ENCODE assay signal across 14 cellular contexts in genomic region chr21:39000496-39000895, GRCh38.
DNase-seq lines count a peak whose midpoint lies in the region; ATAC-seq and TF ChIP-seq lines count a peak whose summit lies in the region.
"Had no signal": no experiment of that assay in that cellular context is flagged by ENCODE, and none has a peak within 500 bp of the region (broad histone marks: within the 10 kb centered on the region; RNA-seq: fewer than 3 reads in every experiment).

No MANE protein-coding gene starts in this region.

- no peak overlapping the region for H3K4me3 ChIP-seq in left ventricle myocardium inferior
- H3K4me3 ChIP-seq in ovary, result no peak overlapping the region
- H3K4me3 ChIP-seq: PC-9 had no signal

- DNase-seq in activated naive CD4-positive, alpha-beta T cell treated with anti-CD3 and anti-CD28 coated beads for 36 hours, result peak; percentile 58
- no peak for DNase-seq in activated naive CD4-positive, alpha-beta T cell treated with anti-CD3 and anti-CD28 coated beads, Interleukin-2, amount 50 U/mL, for 16 hours
- peak; percentile 25 for DNase-seq in activated CD4-positive, alpha-beta memory T cell treated with anti-CD3 and anti-CD28 coated beads, Interleukin-2, amount 10 ng/mL, durations not matched to agents 7 days and 5 days
- DNase-seq in left ventricle myocardium inferior, result no peak
- DNase-seq in mucosa of gallbladder (ENCODE audit: low spot score), result no peak
- DNase-seq in ovary, result no peak
- DNase-seq: anterior cingulate cortex, NCI-H1930 had no signal

- H3K27me3 ChIP-seq in left ventricle myocardium inferior (ENCODE audit: low read depth), result no peaks in the 10 kb centered on the region
- H3K27me3 ChIP-seq in ovary, result no peaks in the 10 kb centered on the region

- H3K4me1 Mint-ChIP-seq in activated naive CD4-positive, alpha-beta T cell treated with anti-CD3 and anti-CD28 coated beads for 36 hours (ENCODE audit: low read depth), result peaks cover 15% of the 10 kb centered on the region
- peaks cover 24% of the 10 kb centered on the region for H3K4me1 Mint-ChIP-seq in activated CD4-positive, alpha-beta memory T cell treated with anti-CD3 and anti-CD28 coated beads, Interleukin-2, amount 10 ng/mL, durations not matched to agents 7 days and 5 days
- H3K4me1 Mint-ChIP-seq in stimulated activated naive CD8-positive, alpha-beta T cell treated with anti-CD3 and anti-CD28 coated beads, Interleukin-15, Interleukin-2, amounts not matched to agents 100 ng/mL and 50 ng/mL, for 24 hours (ENCODE audit: low read depth), result peaks cover 58% of the 10 kb centered on the region

- no peaks in the 10 kb centered on the region for H3K36me3 Mint-ChIP-seq in activated naive CD4-positive, alpha-beta T cell treated with anti-CD3 and anti-CD28 coated beads for 36 hours (ENCODE audit: low read depth)
- H3K36me3 Mint-ChIP-seq in activated CD4-positive, alpha-beta memory T cell treated with anti-CD3 and anti-CD28 coated beads, Interleukin-2, amount 10 ng/mL, durations not matched to agents 7 days and 5 days (ENCODE audit: low read depth), result no peaks in the 10 kb centered on the region
- no peaks in the 10 kb centered on the region for H3K36me3 Mint-ChIP-seq in stimulated activated naive CD8-positive, alpha-beta T cell treated with anti-CD3 and anti-CD28 coated beads, Interleukin-15, Interleukin-2, amounts not matched to agents 100 ng/mL and 50 ng/mL, for 24 hours (ENCODE audit: low read depth)

- H3K4me1 ChIP-seq in left ventricle myocardium inferior, result peaks cover 83% of the 10 kb centered on the region
- peaks cover 8% of the 10 kb centered on the region for H3K4me1 ChIP-seq in ovary (ENCODE audit: insufficient read depth)

- intact Hi-C loops in activated naive CD4-positive, alpha-beta T cell treated with anti-CD3 and anti-CD28 coated beads for 36 hours (cut with micrococcal nuclease), result loop anchor here (10.0 kb wide), 1 partner anchor 384 kb away; a partner anchor contains a TSS
- intact Hi-C loops in left ventricle myocardium inferior (cut with micrococcal nuclease) (loop anchor here (10.0 kb wide), 1 partner anchor 196 kb away; the partner anchor contains the start of gene ETS2), ovary (cut with DNase I) (loop anchor here in 1 of 4 donors (10.0 kb wide), 1 partner anchor 196 kb away; the partner anchor contains the start of gene ETS2)

- H3K4me3 Mint-ChIP-seq in activated naive CD4-positive, alpha-beta T cell treated with anti-CD3 and anti-CD28 coated beads for 36 hours, result no peak overlapping the region
- H3K4me3 Mint-ChIP-seq in activated CD4-positive, alpha-beta memory T cell treated with anti-CD3 and anti-CD28 coated beads, Interleukin-2, amount 10 ng/mL, durations not matched to agents 7 days and 5 days, result no peak overlapping the region
- H3K4me3 Mint-ChIP-seq in stimulated activated naive CD8-positive, alpha-beta T cell treated with anti-CD3 and anti-CD28 coated beads, Interleukin-15, Interleukin-2, amounts not matched to agents 100 ng/mL and 50 ng/mL, for 24 hours, result no peak overlapping the region

- no peaks in the 10 kb centered on the region for H3K9me3 ChIP-seq in left ventricle myocardium inferior (replicated peaks)
- no peaks in the 10 kb centered on the region for H3K9me3 ChIP-seq in ovary

- peaks cover 5% of the 10 kb centered on the region for H3K27me3 Mint-ChIP-seq in activated naive CD4-positive, alpha-beta T cell treated with anti-CD3 and anti-CD28 coated beads for 36 hours (ENCODE audit: low read depth)
- H3K27me3 Mint-ChIP-seq in activated CD4-positive, alpha-beta memory T cell treated with anti-CD3 and anti-CD28 coated beads, Interleukin-2, amount 10 ng/mL, durations not matched to agents 7 days and 5 days, result peaks cover 22% of the 10 kb centered on the region
- peaks cover 15% of the 10 kb centered on the region for H3K27me3 Mint-ChIP-seq in stimulated activated naive CD8-positive, alpha-beta T cell treated with anti-CD3 and anti-CD28 coated beads, Interleukin-15, Interleukin-2, amounts not matched to agents 100 ng/mL and 50 ng/mL, for 24 hours

- TF ChIP-seq EP300 in ovary (IDR thresholded peaks at IDR 0.05), result no peak

- WGBS in ovary, 3 donors, result 80 to 91% (median 91%) methylated on average over 3 of the region's 3 CpGs

- no peak overlapping the region for H3K27ac Mint-ChIP-seq in activated naive CD4-positive, alpha-beta T cell treated with anti-CD3 and anti-CD28 coated beads for 36 hours
- H3K27ac Mint-ChIP-seq in activated CD4-positive, alpha-beta memory T cell treated with anti-CD3 and anti-CD28 coated beads, Interleukin-2, amount 10 ng/mL, durations not matched to agents 7 days and 5 days, result no peak overlapping the region
- peak overlapping the region; percentile 46 for H3K27ac Mint-ChIP-seq in stimulated activated naive CD8-positive, alpha-beta T cell treated with anti-CD3 and anti-CD28 coated beads, Interleukin-15, Interleukin-2, amounts not matched to agents 100 ng/mL and 50 ng/mL, for 24 hours

- H3K9me3 Mint-ChIP-seq in activated naive CD4-positive, alpha-beta T cell treated with anti-CD3 and anti-CD28 coated beads for 36 hours, result no peaks in the 10 kb centered on the region
- no peaks in the 10 kb centered on the region for H3K9me3 Mint-ChIP-seq in activated CD4-positive, alpha-beta memory T cell treated with anti-CD3 and anti-CD28 coated beads, Interleukin-2, amount 10 ng/mL, durations not matched to agents 7 days and 5 days
- H3K9me3 Mint-ChIP-seq in stimulated activated naive CD8-positive, alpha-beta T cell treated with anti-CD3 and anti-CD28 coated beads, Interleukin-15, Interleukin-2, amounts not matched to agents 100 ng/mL and 50 ng/mL, for 24 hours, result no peaks in the 10 kb centered on the region

- no peak for ATAC-seq in HG02884 (IDR thresholded peaks at IDR 0.05; ENCODE audit: unreplicated experiment)

- CTCF ChIA-PET in activated naive CD4-positive, alpha-beta T cell treated with anti-CD3 and anti-CD28 coated beads for 36 hours (lab: Charles Lee), result no interaction called here
- CTCF ChIA-PET in activated CD4-positive, alpha-beta memory T cell treated with anti-CD3 and anti-CD28 coated beads, Interleukin-2, amount 10 ng/mL, durations not matched to agents 7 days and 5 days (lab: Charles Lee), result no interaction called here

- POLR2A ChIA-PET in activated CD4-positive, alpha-beta memory T cell treated with anti-CD3 and anti-CD28 coated beads, Interleukin-2, amount 10 ng/mL, durations not matched to agents 7 days and 5 days (lab: Charles Lee), result no interaction called here

- TF ChIP-seq CTCF in left ventricle myocardium inferior (IDR thresholded peaks at IDR 0.05; ENCODE audit: borderline replicate concordance) (no peak), ovary (IDR thresholded peaks at IDR 0.05) (no peak)

- H3K36me3 ChIP-seq in left ventricle myocardium inferior, result no peaks in the 10 kb centered on the region
- H3K36me3 ChIP-seq in ovary, result no peaks in the 10 kb centered on the region

- TF ChIP-seq POLR2A in ovary (IDR thresholded peaks at IDR 0.05), result no peak

- H3K27ac ChIP-seq in left ventricle myocardium inferior (replicated peaks) (peak overlapping the region; percentile 69), ovary (no peak overlapping the region)
- H3K27ac ChIP-seq: epithelial cell of prostate, HL-60, PC-9, VCaP had no signal

Comparison
In these comparisons a context has a peak if more than half of its experiments do, and no peak if none do; other contexts are left out.
1. DNase-seq: peak in activated naive CD4-positive, alpha-beta T cell treated with anti-CD3 and anti-CD28 coated beads for 36 hours (single experiment) and activated CD4-positive, alpha-beta memory T cell treated with anti-CD3 and anti-CD28 coated beads, Interleukin-2, amount 10 ng/mL, durations not matched to agents 7 days and 5 days (single experiment); none in activated naive CD4-positive, alpha-beta T cell treated with anti-CD3 and anti-CD28 coated beads, Interleukin-2, amount 50 U/mL, for 16 hours (single experiment), left ventricle myocardium inferior (single experiment), mucosa of gallbladder (single experiment) and ovary (0 of 5).